ENCODE assay signal across 8 cellular contexts in the genomic region with DNA sequence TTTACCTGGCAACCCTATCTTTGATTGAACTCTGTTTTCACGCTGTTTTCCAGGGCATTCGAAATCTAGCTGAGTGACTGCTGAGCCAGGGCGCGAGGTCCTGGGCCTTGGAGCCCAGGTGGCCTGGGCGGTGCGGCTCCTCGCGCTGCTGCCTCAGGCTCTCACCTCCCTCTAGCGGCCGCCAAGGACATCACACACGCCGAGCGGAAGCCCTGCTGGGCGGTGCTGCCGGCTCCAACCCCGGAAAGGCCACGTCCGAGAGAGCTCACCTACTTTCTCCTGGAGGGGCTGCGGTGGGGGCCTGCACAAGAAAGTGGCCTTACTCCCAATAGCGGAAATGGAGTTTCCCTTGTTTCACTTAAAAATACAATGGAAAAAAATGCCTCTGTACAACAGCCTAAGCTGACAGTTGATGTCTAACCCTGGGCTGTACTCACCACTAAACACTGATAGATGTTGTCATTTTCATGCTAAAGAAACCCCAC.
DNase-seq lines count a peak whose midpoint lies in the region; ATAC-seq and TF ChIP-seq lines count a peak whose summit lies in the region.

No MANE protein-coding gene starts in this region.

- peak overlapping the region; percentile 21 for H3K4me3 Mint-ChIP-seq in MCF 10A (ENCODE audit: unreplicated experiment)

- CTCF ChIA-PET in MCF 10A (lab: Yijun Ruan, JAX): interaction anchor here (0.6 to 4.2 kb wide), 42 partner anchors 8 to 764 kb away, joined by 3 to 71 read pairs (median 4); no protein-coding TSS in a partner anchor

- TF ChIP-seq CTCF in VCaP (conservative IDR thresholded peaks at IDR 0.05) (peak; percentile 94), MCF 10A (IDR thresholded peaks at IDR 0.05; ENCODE audit: unreplicated experiment) (peak; percentile 82)

- no peaks in the 10 kb centered on the region for H3K36me3 Mint-ChIP-seq in MCF 10A (ENCODE audit: insufficient read depth, unreplicated experiment)

- POLR2A ChIA-PET in MCF 10A (lab: Yijun Ruan, JAX): interaction anchor here (0.6 to 1.3 kb wide), 7 partner anchors 9 to 1063 kb away, joined by 3 to 7 read pairs (median 3); partner anchors contain the start of gene IRAK1BP1

- no peaks in the 10 kb centered on the region for H3K27me3 Mint-ChIP-seq in MCF 10A (ENCODE audit: insufficient read depth, unreplicated experiment)

- intact Hi-C loops in MCF 10A (cut with micrococcal nuclease): loop anchor here (1.0 to 5.0 kb wide), 4 partner anchors 47 to 299 kb away; partner anchors contain the start of genes ELOVL4 and TTK

- 0 out of 2 replicates have a peak overlapping the region, but pooled peaks have one; percentile 3 for H3K27ac ChIP-seq in VCaP

- peak overlapping the region; percentile 51 for H3K27ac Mint-ChIP-seq in MCF 10A (ENCODE audit: low read depth, unreplicated experiment)

- DNase-seq in AG08395 (ENCODE audit: low spot score): peak; percentile 84
- DNase-seq in NCI-H2107 (lab: John Stamatoyannopoulos, UW): peak; percentile 62
- peak; percentile 79 for DNase-seq in MCF 10A (ENCODE audit: unreplicated experiment)
- DNase-seq in inferior parietal cortex (ENCODE audit: extremely low spot score): peak; percentile 72
- DNase-seq in stimulated activated CD4-positive, alpha-beta T cell treated with anti-CD3 and anti-CD28 coated beads, Interleukin-12 subunit alpha, Interleukin-12 subunit beta, amount 100 ng/mL, for 48 hours (ENCODE audit: low read depth in 2 of 3, low spot score in 1 of 3): peak; percentile 67 to 81 (median 75)

- H3K4me1 Mint-ChIP-seq in MCF 10A (ENCODE audit: insufficient read depth, unreplicated experiment): peaks cover 24% of the 10 kb centered on the region

- BruUV-seq in MCF 10A (replicated peaks; lab: Mats Ljungman, UMichigan): no TSS peak

- ATAC-seq in GM18861 (IDR thresholded peaks at IDR 0.05; ENCODE audit: unreplicated experiment) (peak; percentile 100), HG03066 (IDR thresholded peaks at IDR 0.05; ENCODE audit: low read depth, unreplicated experiment) (peak; percentile 100)

- H3K9me3 Mint-ChIP-seq in MCF 10A (ENCODE audit: unreplicated experiment): no peaks in the 10 kb centered on the region

Comparison
In these comparisons a context has a peak if more than half of its experiments do, and no peak if none do; other contexts are left out.
1. Peak in every context shown above with its lines: DNase-seq, ATAC-seq and H3K27ac ChIP-seq.